1 cellular context compared by ENCODE assay signal in the genomic region with DNA sequence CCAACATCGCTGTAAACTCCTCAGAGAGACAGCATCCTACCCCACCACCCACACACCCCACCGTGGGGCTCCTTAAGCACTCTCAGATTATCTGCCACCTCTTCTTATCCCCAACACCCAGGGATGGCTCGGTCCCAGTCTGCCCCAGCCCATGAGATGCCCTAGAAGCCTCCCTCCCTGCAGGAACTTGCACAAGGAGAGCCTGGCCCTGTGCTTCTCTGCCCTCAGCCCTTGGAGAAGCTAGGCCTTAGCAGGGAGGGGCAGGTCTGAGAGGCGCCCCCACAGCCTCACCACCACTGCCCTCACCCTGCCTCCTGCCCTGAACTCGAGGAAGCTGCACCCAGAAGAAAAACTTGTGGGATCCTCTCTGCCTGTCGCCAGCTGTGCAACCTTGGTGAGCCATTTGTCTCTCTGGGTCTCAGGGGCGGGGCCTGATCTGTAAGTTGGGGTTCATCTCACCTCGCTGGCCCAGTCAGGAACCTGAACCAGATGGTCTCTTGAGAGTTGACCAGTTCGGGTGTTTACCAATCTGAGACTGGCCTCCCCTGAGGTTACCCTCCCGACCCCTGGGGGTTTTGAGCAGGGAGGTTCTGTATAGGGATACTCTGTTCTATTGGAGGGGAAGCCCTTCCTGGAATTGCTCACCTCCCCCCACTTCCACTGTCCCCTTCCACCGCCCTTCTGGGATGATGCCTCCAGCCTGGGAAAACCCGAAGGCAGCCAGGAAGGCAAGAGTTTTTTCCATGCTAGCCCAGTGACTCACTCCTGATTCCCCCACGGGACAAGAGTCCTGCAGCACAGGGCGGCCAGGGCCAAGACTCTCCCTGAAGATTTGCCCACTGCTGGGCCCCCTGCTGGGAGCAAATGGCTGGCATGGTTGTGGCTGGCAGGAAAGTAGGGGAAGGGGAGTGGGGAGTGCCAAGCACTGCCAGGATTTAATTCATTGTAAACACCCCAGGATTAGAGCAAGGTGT.
A peak's percentile ranks its signal among the peaks of the same experiment; 100 is the strongest.
TF ChIP-seq lines count a peak whose summit lies in the region.

A gene with protein sequence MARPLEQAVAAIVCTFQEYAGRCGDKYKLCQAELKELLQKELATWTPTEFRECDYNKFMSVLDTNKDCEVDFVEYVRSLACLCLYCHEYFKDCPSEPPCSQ (minus strand): TSS at position 537 of the 974 bp plus-strand sequence. CDS start 773 bp downstream, outside the sequence.

TF ChIP-seq in Ishikawa, 13 proteins besides CTCF, POLR2A, EP300 and RAD21 (continued from another document):
- TF ChIP-seq, protein P1, sequence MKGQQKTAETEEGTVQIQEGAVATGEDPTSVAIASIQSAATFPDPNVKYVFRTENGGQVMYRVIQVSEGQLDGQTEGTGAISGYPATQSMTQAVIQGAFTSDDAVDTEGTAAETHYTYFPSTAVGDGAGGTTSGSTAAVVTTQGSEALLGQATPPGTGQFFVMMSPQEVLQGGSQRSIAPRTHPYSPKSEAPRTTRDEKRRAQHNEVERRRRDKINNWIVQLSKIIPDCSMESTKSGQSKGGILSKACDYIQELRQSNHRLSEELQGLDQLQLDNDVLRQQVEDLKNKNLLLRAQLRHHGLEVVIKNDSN (IDR thresholded peaks at IDR 0.05) = no peak
- no peak for TF ChIP-seq YY1 (IDR thresholded peaks at IDR 0.05; ENCODE audit: low read depth)
- TF ChIP-seq NFIC (IDR thresholded peaks at IDR 0.05) = peak; percentile 29; the same call in 1 of the 2 replicates
